In genomic region chr22:48842583-48842945, GRCh38 we compare ENCODE assay signal across 31 cellular contexts.
"Had no signal": no experiment of that assay in that cellular context is flagged by ENCODE, and none has a peak within 500 bp of the region (broad histone marks: within the 10 kb centered on the region; RNA-seq: fewer than 3 reads in every experiment).

No MANE protein-coding gene starts in this region.

- H3K27ac ChIP-seq: brain microvascular endothelial cell, KMS-11, PC-9, SJSA1, VCaP had no signal

- H3K4me3 ChIP-seq: PC-9, SJSA1 had no signal

- H2AFZ ChIP-seq: PC-9 had no signal

- H3K27me3 ChIP-seq: brain microvascular endothelial cell, SJSA1 had no signal

- H3K9ac ChIP-seq: KMS-11, SK-N-SH had no signal

- H3K9me3 ChIP-seq: SK-N-SH had no signal

- DNase-seq: activated B cell treated with CpG ODN at 0.5 μM for 24 hours; activated CD4-positive, alpha-beta memory T cell treated with anti-CD3 and anti-CD28 coated beads, Interleukin-2, amount 10 ng/mL, durations not matched to agents 7 days and 5 days; activated CD4-positive, alpha-beta T cell treated with anti-CD3 and anti-CD28 coated beads for 4 hours; activated CD4-positive, CD25-positive, alpha-beta regulatory T cell treated with anti-CD3 and anti-CD28 coated beads, Interleukin-2, amount 50 U/mL, for 72 hours; activated CD8-positive, alpha-beta memory T cell treated with anti-CD3 and anti-CD28 coated beads for 24 hours; activated CD8-positive, alpha-beta memory T cell treated with anti-CD3 and anti-CD28 coated beads, Interleukin-2, amount 10 ng/mL, durations not matched to agents 7 days and 5 days; activated CD8-positive, alpha-beta memory T cell treated with anti-CD3 and anti-CD28 coated beads, Interleukin-2, amount 50 U/mL, for 48 hours; activated effector memory CD4-positive, alpha-beta T cell treated with Interleukin-2 at 50 U/mL for 16 hours; activated naive CD4-positive, alpha-beta T cell treated with anti-CD3 and anti-CD28 coated beads, Interleukin-2, amount 10 ng/mL, durations not matched to agents 7 days and 5 days; activated T-cell treated with anti-CD3 and anti-CD28 coated beads, Interleukin-2, amount 50 U/mL, for 48 hours; amniotic stem cell; brain microvascular endothelial cell; NCI-H1105; NCI-H1417 treated with DMSO at 0.1 percent for 48 hours; NCI-H187 treated with DMSO at 0.1 percent for 48 hours; NCI-H2081; NCI-H226; NCI-H446 treated with DMSO at 0.1 percent for 48 hours; NCI-H524; NCI-H69; NCI-H82; PC-9; SHP77; SK-N-SH; T-cell; T-helper 17 cell; T-helper 9 cell had no signal

- FAIRE-seq: RCC 7860 had no signal

- H3K4me1 ChIP-seq: SJSA1 had no signal

- H3K9me2 ChIP-seq: SK-N-SH had no signal

- ATAC-seq: activated CD8-positive, alpha-beta memory T cell treated with anti-CD3 and anti-CD28 coated beads, Interleukin-2, amount 10 ng/mL, durations not matched to agents 7 days and 5 days; T-cell; T-helper 17 cell had no signal

- H3K4me2 ChIP-seq: KMS-11, PC-9, SK-N-SH had no signal

- H3K36me3 ChIP-seq: brain microvascular endothelial cell, SJSA1 had no signal
